In genomic region chr9:37617161-37617560, GRCh38 we compare ENCODE assay signal across 1 cellular context.
TF ChIP-seq lines count a peak whose summit lies in the region.

No MANE protein-coding gene starts in this region.

TF ChIP-seq in IMR-90, 13 proteins besides CTCF, POLR2A, EP300 and RAD21:
- TF ChIP-seq MAZ (IDR thresholded peaks at IDR 0.05; ENCODE audit: borderline replicate concordance, low read depth, low read length) (no peak), USF2 (IDR thresholded peaks at IDR 0.05; ENCODE audit: low read depth, low read length) (no peak), BHLHE40 (IDR thresholded peaks at IDR 0.05; ENCODE audit: low read depth, low read length) (no peak), RCOR1 (IDR thresholded peaks at IDR 0.05; ENCODE audit: insufficient replicate concordance, low read length) (no peak), NFE2L2 (IDR thresholded peaks at IDR 0.05; ENCODE audit: low read depth, low read length) (no peak), RFX5 (IDR thresholded peaks at IDR 0.05; ENCODE audit: low read depth, low read length) (no peak), MXI1 (IDR thresholded peaks at IDR 0.05; ENCODE audit: borderline replicate concordance, low read depth, low read length) (no peak), FOS (IDR thresholded peaks at IDR 0.05; ENCODE audit: low read depth, low read length) (no peak), ELK1 (IDR thresholded peaks at IDR 0.05; ENCODE audit: borderline replicate concordance, low read depth, low read length) (no peak), CHD1 (IDR thresholded peaks at IDR 0.05; ENCODE audit: low read depth, low read length) (no peak), SMC3 (IDR thresholded peaks at IDR 0.05; ENCODE audit: low read depth, low read length) (no peak), CEBPB (IDR thresholded peaks at IDR 0.05; ENCODE audit: low read depth, low read length) (no peak)
